ENCODE assay signal across 8 cellular contexts in the genomic region with DNA sequence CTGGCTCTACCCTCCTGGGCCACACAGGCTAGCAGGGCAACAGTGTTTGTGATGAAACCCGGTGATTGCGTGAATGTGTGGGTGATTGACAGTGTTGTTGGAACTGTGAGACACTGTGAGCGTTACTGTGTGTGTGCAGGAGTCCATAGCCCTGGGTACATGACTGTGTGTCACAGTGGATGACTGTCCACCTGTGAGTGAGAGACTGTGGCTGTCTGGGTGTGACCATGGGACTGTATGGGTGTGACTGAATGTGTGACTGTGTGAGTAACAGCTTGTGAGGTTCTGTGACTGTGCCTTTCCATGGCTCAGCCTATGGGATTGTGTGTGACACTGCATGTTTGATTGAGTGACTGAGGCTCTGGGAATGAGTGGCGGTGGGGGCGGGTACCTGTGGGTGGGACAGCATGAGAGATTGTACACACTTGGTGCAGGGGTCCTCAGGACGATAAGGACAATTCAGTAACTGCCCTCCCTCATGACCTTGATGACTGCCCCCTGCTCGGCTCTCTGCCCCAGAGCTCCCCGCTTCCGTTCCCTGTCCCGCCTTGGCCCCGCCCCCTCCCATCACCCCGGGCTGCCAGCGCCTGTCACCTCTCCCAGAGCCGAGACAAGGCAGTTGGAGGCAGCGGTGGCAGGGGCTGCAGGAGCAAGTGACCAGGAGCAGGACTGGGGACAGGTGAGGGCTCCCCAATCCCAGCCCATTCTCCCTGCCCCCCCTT. TPM values are rescaled to one million over a fixed set of nuclear protein-coding genes. Genes with fewer than 3 reads are reported as not detected.
DNase-seq lines count a peak whose midpoint lies in the region; ATAC-seq, FAIRE-seq and TF ChIP-seq lines count a peak whose summit lies in the region.

A gene with protein sequence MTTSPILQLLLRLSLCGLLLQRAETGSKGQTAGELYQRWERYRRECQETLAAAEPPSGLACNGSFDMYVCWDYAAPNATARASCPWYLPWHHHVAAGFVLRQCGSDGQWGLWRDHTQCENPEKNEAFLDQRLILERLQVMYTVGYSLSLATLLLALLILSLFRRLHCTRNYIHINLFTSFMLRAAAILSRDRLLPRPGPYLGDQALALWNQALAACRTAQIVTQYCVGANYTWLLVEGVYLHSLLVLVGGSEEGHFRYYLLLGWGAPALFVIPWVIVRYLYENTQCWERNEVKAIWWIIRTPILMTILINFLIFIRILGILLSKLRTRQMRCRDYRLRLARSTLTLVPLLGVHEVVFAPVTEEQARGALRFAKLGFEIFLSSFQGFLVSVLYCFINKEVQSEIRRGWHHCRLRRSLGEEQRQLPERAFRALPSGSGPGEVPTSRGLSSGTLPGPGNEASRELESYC (plus strand): TSS at position 602 of the 722 bp plus-strand sequence. CDS start 1,300 bp downstream, outside the sequence.

- FAIRE-seq in endothelial cell of umbilical vein (lab: Jason Lieb, UNC) = no peak

- peak; percentile 30 for DNase-seq in NCI-H146 (lab: John Stamatoyannopoulos, UW)
- no peak for DNase-seq in NCI-H146 treated with DMSO at 0.1 percent for 48 hours (lab: John Stamatoyannopoulos, UW; ENCODE audit: unreplicated experiment)
- DNase-seq in NCI-H748 treated with DMSO at 0.1 percent for 48 hours (lab: John Stamatoyannopoulos, UW) = peak; percentile 43
- peak; percentile 86 for DNase-seq in activated CD8-positive, alpha-beta T cell treated with anti-CD3 and anti-CD28 coated beads for 36 hours
- DNase-seq in endothelial cell of umbilical vein (ENCODE audit: low read depth, low spot score) = no peak
- peak; percentile 87 for DNase-seq in natural killer cell treated with Interleukin-12 subunit alpha and Interleukin-12 subunit beta and Interleukin-15 and Interleukin-18, amount 100 ng/mL, for 72 hours (ENCODE audit: low spot score)
- no peak for DNase-seq in type B pancreatic cell (ENCODE audit: extremely low spot score, unreplicated experiment)

- no peak within 1 kb of the TSS for H3K9ac ChIP-seq in endothelial cell of umbilical vein (replicated peaks; ENCODE audit: extremely low read depth, insufficient read depth, low read length)

- no peaks in the 10 kb centered on the region for H4K20me1 ChIP-seq in endothelial cell of umbilical vein (replicated peaks; ENCODE audit: control insufficient read depth, extremely low read depth, insufficient read depth, low read length)

- no peak for TF ChIP-seq CTCF in activated CD8-positive, alpha-beta T cell treated with anti-CD3 and anti-CD28 coated beads for 36 hours (IDR thresholded peaks at IDR 0.05)
- TF ChIP-seq CTCF in endothelial cell of umbilical vein (IDR thresholded peaks at IDR 0.05; ENCODE audit: extremely low read depth in 1 of 2, insufficient read depth in 1 of 2, low read depth in 1 of 2, low read length in 2 of 2) (no peak), type B pancreatic cell (conservative IDR thresholded peaks at IDR 0.05) (no peak)

- H2AFZ ChIP-seq in endothelial cell of umbilical vein (ENCODE audit: low read depth, low read length) = peak within 1 kb of the TSS; percentile 35

- H3K27ac ChIP-seq in endothelial cell of umbilical vein (ENCODE audit: insufficient read depth, low read depth, low read length) = no peak within 1 kb of the TSS

- H3K9me3 Mint-ChIP-seq in activated CD8-positive, alpha-beta T cell treated with anti-CD3 and anti-CD28 coated beads for 36 hours = no peaks in the 10 kb centered on the region
- no peaks in the 10 kb centered on the region for H3K9me3 Mint-ChIP-seq in natural killer cell treated with Interleukin-12 subunit alpha and Interleukin-12 subunit beta and Interleukin-15 and Interleukin-18, amount 100 ng/mL, for 72 hours
- no peaks in the 10 kb centered on the region for H3K9me3 Mint-ChIP-seq in type B pancreatic cell

- no peaks in the 10 kb centered on the region for H3K79me2 ChIP-seq in endothelial cell of umbilical vein (ENCODE audit: control insufficient read depth, insufficient read depth, low read length)

- POLR2A ChIA-PET in activated CD8-positive, alpha-beta T cell treated with anti-CD3 and anti-CD28 coated beads for 36 hours (lab: Charles Lee) = interaction anchor here (1.1 to 1.8 kb wide), 3 partner anchors 9 to 25 kb away, joined by 3 to 5 read pairs (median 4); a partner anchor contains a TSS
- POLR2A ChIA-PET in endothelial cell of umbilical vein (lab: Charles Lee) = no interaction called here

- intact Hi-C loops in activated CD8-positive, alpha-beta T cell treated with anti-CD3 and anti-CD28 coated beads for 36 hours (cut with micrococcal nuclease) = no loop called here
- intact Hi-C loops in endothelial cell of umbilical vein (cut with micrococcal nuclease) = no loop called here

- BruUV-seq in endothelial cell of umbilical vein (replicated peaks; lab: Mats Ljungman, UMichigan) = no TSS peak

- dilution Hi-C loops in endothelial cell of umbilical vein (cut with MboI; ENCODE audit: extremely low pct_ligation_motif_present, low sequenced_read_pairs) = no loop called here

- H3K9me3 ChIP-seq in endothelial cell of umbilical vein (replicated peaks; ENCODE audit: control insufficient read depth, insufficient read depth, low read length) = no peaks in the 10 kb centered on the region

- peaks cover 4% of the 10 kb centered on the region for H3K4me1 ChIP-seq in endothelial cell of umbilical vein (ENCODE audit: control insufficient read depth, extremely low read depth, insufficient read depth, low read length)

- H3K27ac Mint-ChIP-seq in activated CD8-positive, alpha-beta T cell treated with anti-CD3 and anti-CD28 coated beads for 36 hours = peak within 1 kb of the TSS; percentile 60
- H3K27ac Mint-ChIP-seq in natural killer cell treated with Interleukin-12 subunit alpha and Interleukin-12 subunit beta and Interleukin-15 and Interleukin-18, amount 100 ng/mL, for 72 hours = peak within 1 kb of the TSS; percentile 78 to 88
- peak within 1 kb of the TSS; percentile 90 for H3K27ac Mint-ChIP-seq in type B pancreatic cell

- peak; percentile 86 for ATAC-seq in activated CD8-positive, alpha-beta T cell treated with anti-CD3 and anti-CD28 coated beads for 36 hours
- peak; percentile 91 to 93 for ATAC-seq in natural killer cell treated with Interleukin-12 subunit alpha and Interleukin-12 subunit beta and Interleukin-15 and Interleukin-18, amount 100 ng/mL, for 72 hours
- no peak for ATAC-seq in GM21367 (IDR thresholded peaks at IDR 0.05; ENCODE audit: unreplicated experiment)

- TF ChIP-seq POLR2A in endothelial cell of umbilical vein (IDR thresholded peaks at IDR 0.05; ENCODE audit: low read depth, low read length) = no peak

- no peaks in the 10 kb centered on the region for H3K9me1 ChIP-seq in endothelial cell of umbilical vein (replicated peaks; ENCODE audit: control insufficient read depth, extremely low read depth, insufficient read depth, low read length)

- peaks cover 26 to 27% of the 10 kb centered on the region in 2 experiments for H3K27me3 ChIP-seq in endothelial cell of umbilical vein (ENCODE audit: control insufficient read depth in 2 of 2, insufficient read depth in 2 of 2, low read length in 2 of 2)

- CTCF ChIA-PET in activated CD8-positive, alpha-beta T cell treated with anti-CD3 and anti-CD28 coated beads for 36 hours (lab: Charles Lee) = interaction anchor here (0.9 to 2.6 kb wide), 5 partner anchors 14 to 26 kb away, joined by 3 to 9 read pairs (median 5); a partner anchor contains a TSS
- CTCF ChIA-PET in endothelial cell of umbilical vein (lab: Charles Lee) = interaction anchor here (1.0 kb wide), 1 partner anchor 25 kb away, joined by 3 read pairs; a partner anchor contains a TSS

- H3K4me2 ChIP-seq in endothelial cell of umbilical vein (ENCODE audit: insufficient read depth, low read length) = peak within 1 kb of the TSS; percentile 22

- peaks cover 10% of the 10 kb centered on the region for H3K27me3 Mint-ChIP-seq in activated CD8-positive, alpha-beta T cell treated with anti-CD3 and anti-CD28 coated beads for 36 hours
- H3K27me3 Mint-ChIP-seq in natural killer cell treated with Interleukin-12 subunit alpha and Interleukin-12 subunit beta and Interleukin-15 and Interleukin-18, amount 100 ng/mL, for 72 hours = no peaks in the 10 kb centered on the region
- H3K27me3 Mint-ChIP-seq in type B pancreatic cell = peaks cover 54% of the 10 kb centered on the region

- H3K36me3 ChIP-seq in endothelial cell of umbilical vein (ENCODE audit: control insufficient read depth in 2 of 2, extremely low read depth in 1 of 2, insufficient read depth in 2 of 2, low read length in 2 of 2) = no peaks in the 10 kb centered on the region

- H3K4me3 ChIP-seq in endothelial cell of umbilical vein (replicated peaks in 1 of 3; ENCODE audit: insufficient read depth in 1 of 3, low read depth in 1 of 3, low read length in 3 of 3) = no peak within 1 kb of the TSS

- H3K4me3 Mint-ChIP-seq in activated CD8-positive, alpha-beta T cell treated with anti-CD3 and anti-CD28 coated beads for 36 hours = peak within 1 kb of the TSS; percentile 79
- peak within 1 kb of the TSS; percentile 94 for H3K4me3 Mint-ChIP-seq in natural killer cell treated with Interleukin-12 subunit alpha and Interleukin-12 subunit beta and Interleukin-15 and Interleukin-18, amount 100 ng/mL, for 72 hours
- H3K4me3 Mint-ChIP-seq in type B pancreatic cell = peak within 1 kb of the TSS; percentile 90

- H3K4me1 Mint-ChIP-seq in activated CD8-positive, alpha-beta T cell treated with anti-CD3 and anti-CD28 coated beads for 36 hours (ENCODE audit: low read depth) = peaks cover 32% of the 10 kb centered on the region
- H3K4me1 Mint-ChIP-seq in natural killer cell treated with Interleukin-12 subunit alpha and Interleukin-12 subunit beta and Interleukin-15 and Interleukin-18, amount 100 ng/mL, for 72 hours (ENCODE audit: low read depth in 2 of 2) = peaks cover 41 to 47% of the 10 kb centered on the region in 2 donors
- H3K4me1 Mint-ChIP-seq in type B pancreatic cell (ENCODE audit: unreplicated experiment) = peaks cover 23% of the 10 kb centered on the region

- no peaks in the 10 kb centered on the region for H3K36me3 Mint-ChIP-seq in activated CD8-positive, alpha-beta T cell treated with anti-CD3 and anti-CD28 coated beads for 36 hours (ENCODE audit: low read depth)
- peaks cover 3% of the 10 kb centered on the region for H3K36me3 Mint-ChIP-seq in natural killer cell treated with Interleukin-12 subunit alpha and Interleukin-12 subunit beta and Interleukin-15 and Interleukin-18, amount 100 ng/mL, for 72 hours
- no peaks in the 10 kb centered on the region for H3K36me3 Mint-ChIP-seq in type B pancreatic cell

RNA-seq across cellular contexts. Expression of the gene that starts here (rescaled TPM):
- 1 to 10 TPM; 5.9 to 6.8 TPM for total RNA-seq in activated CD8-positive, alpha-beta T cell treated with anti-CD3 and anti-CD28 coated beads for 36 hours
- not detected in 2 replicates for total RNA-seq in endothelial cell of umbilical vein
- not detected in 2 replicates for polyA plus RNA-seq in endothelial cell of umbilical vein
- polyA plus RNA-seq in endothelial cell of umbilical vein (2011; cell fraction: cytosol; rRNA removed) = not detected in 2 replicates
- 0.04 and 0.07 TPM in 2 replicates for polyA plus RNA-seq in endothelial cell of umbilical vein (2011; cell fraction: nucleus; rRNA removed)
- not detected in 2 replicates for polyA plus RNA-seq in endothelial cell of umbilical vein (2012)
- 0.12 and 1.9 TPM in 2 replicates for polyA minus RNA-seq in endothelial cell of umbilical vein
- not detected for polyA minus RNA-seq in endothelial cell of umbilical vein (2011; cell fraction: cytosol; rRNA and poly(A)+ RNA removed)
- 0.19 TPM in 1 of 2 replicates, not detected in the other for polyA minus RNA-seq in endothelial cell of umbilical vein (2011; cell fraction: nucleus; rRNA and poly(A)+ RNA removed)
- total RNA-seq in natural killer cell treated with Interleukin-12 subunit alpha and Interleukin-12 subunit beta and Interleukin-15 and Interleukin-18, amount 100 ng/mL, for 72 hours = 10 to 100 TPM; 29.0 to 74.0 TPM
- total RNA-seq in type B pancreatic cell (ENCODE audit: low replicate concordance) = 8.0 and 9.1 TPM in 2 replicates

Comparison
In these comparisons a context has a peak if more than half of its experiments do, and no peak if none do; other contexts are left out.
1. DNase-seq: peak in NCI-H146 (single experiment), NCI-H748 treated with DMSO at 0.1 percent for 48 hours (single experiment), activated CD8-positive, alpha-beta T cell treated with anti-CD3 and anti-CD28 coated beads for 36 hours (single experiment) and natural killer cell treated with Interleukin-12 subunit alpha and Interleukin-12 subunit beta and Interleukin-15 and Interleukin-18, amount 100 ng/mL, for 72 hours (single experiment); none in NCI-H146 treated with DMSO at 0.1 percent for 48 hours (single experiment), endothelial cell of umbilical vein (single experiment) and type B pancreatic cell (single experiment).
2. Peak in every context shown above with its lines, with median percentiles within 50 percentile points of each other: H3K27ac Mint-ChIP-seq and H3K4me3 Mint-ChIP-seq.